ENCODE assay signal across 7 cellular contexts in genomic region chrX:40012800-40013682, GRCh38.
DNase-seq lines count a peak whose midpoint lies in the region; ATAC-seq and TF ChIP-seq lines count a peak whose summit lies in the region.

No MANE protein-coding gene starts in this region.

- peak overlapping the region; percentile 57 for H3K4me3 ChIP-seq in HAP-1

- peaks cover 22% of the 10 kb centered on the region for H3K4me1 ChIP-seq in HAP-1

- TF ChIP-seq POLR2A in GM10847 (IDR thresholded peaks at IDR 0.05; ENCODE audit: extremely low read depth, insufficient read length): peak; percentile 19

- H3K4me1 Mint-ChIP-seq in activated CD8-positive, alpha-beta memory T cell treated with anti-CD3 and anti-CD28 coated beads, Interleukin-2, amount 10 ng/mL, durations not matched to agents 7 days and 5 days: peaks cover 23% of the 10 kb centered on the region
- peaks cover 37% of the 10 kb centered on the region for H3K4me1 Mint-ChIP-seq in nephron

- no peaks in the 10 kb centered on the region for H3K36me3 ChIP-seq in HAP-1 (replicated peaks)

- peak; percentile 55 for ATAC-seq in activated CD8-positive, alpha-beta memory T cell treated with anti-CD3 and anti-CD28 coated beads, Interleukin-2, amount 10 ng/mL, durations not matched to agents 7 days and 5 days
- ATAC-seq in HG02870 (IDR thresholded peaks at IDR 0.05; ENCODE audit: unreplicated experiment): no peak

- H3K9me3 Mint-ChIP-seq in activated CD8-positive, alpha-beta memory T cell treated with anti-CD3 and anti-CD28 coated beads, Interleukin-2, amount 10 ng/mL, durations not matched to agents 7 days and 5 days (ENCODE audit: low read depth): no peaks in the 10 kb centered on the region
- peaks cover 3% of the 10 kb centered on the region for H3K9me3 Mint-ChIP-seq in nephron

- no peaks in the 10 kb centered on the region for H3K9me3 ChIP-seq in HAP-1

- no peaks in the 10 kb centered on the region for H3K36me3 Mint-ChIP-seq in activated CD8-positive, alpha-beta memory T cell treated with anti-CD3 and anti-CD28 coated beads, Interleukin-2, amount 10 ng/mL, durations not matched to agents 7 days and 5 days
- no peaks in the 10 kb centered on the region for H3K36me3 Mint-ChIP-seq in nephron (ENCODE audit: low read depth)

- no peak for TF ChIP-seq CTCF in nephron (IDR thresholded peaks at IDR 0.05; ENCODE audit: unreplicated experiment in 3 of 3)

- peak overlapping the region; percentile 64 for H3K4me3 Mint-ChIP-seq in activated CD8-positive, alpha-beta memory T cell treated with anti-CD3 and anti-CD28 coated beads, Interleukin-2, amount 10 ng/mL, durations not matched to agents 7 days and 5 days
- peak overlapping the region; percentile 82 to 85 (median 83) for H3K4me3 Mint-ChIP-seq in nephron

- in situ Hi-C loops in HAP-1 (cut with MboI; ENCODE audit: low sequenced_read_pairs): no loop called here

- H3K27me3 Mint-ChIP-seq in activated CD8-positive, alpha-beta memory T cell treated with anti-CD3 and anti-CD28 coated beads, Interleukin-2, amount 10 ng/mL, durations not matched to agents 7 days and 5 days: peaks cover 25% of the 10 kb centered on the region
- peaks cover 19% of the 10 kb centered on the region for H3K27me3 Mint-ChIP-seq in nephron (ENCODE audit: low read depth)

- DNase-seq in HAP-1 (ENCODE audit: low spot score in 2 of 2) (peak; percentile 57 to 78), NCI-H146 treated with DMSO at 0.1 percent for 48 hours (lab: John Stamatoyannopoulos, UW; ENCODE audit: unreplicated experiment) (peak; percentile 39), fibroblast of gingiva (ENCODE audit: low read depth) (peak; percentile 74)
- peak; percentile 73 for DNase-seq in activated CD8-positive, alpha-beta memory T cell treated with anti-CD3 and anti-CD28 coated beads, Interleukin-2, amount 10 ng/mL, durations not matched to agents 7 days and 5 days

- CTCF ChIA-PET in activated CD8-positive, alpha-beta memory T cell treated with anti-CD3 and anti-CD28 coated beads, Interleukin-2, amount 10 ng/mL, durations not matched to agents 7 days and 5 days (lab: Charles Lee): interaction anchor here (0.7 to 1.9 kb wide), 11 partner anchors 10 to 282 kb away, joined by 3 to 8 read pairs (median 4); partner anchors contain the start of gene BCOR

- H3K27me3 ChIP-seq in HAP-1 (ENCODE audit: low read depth): no peaks in the 10 kb centered on the region

- peak overlapping the region; percentile 65 for H3K27ac Mint-ChIP-seq in activated CD8-positive, alpha-beta memory T cell treated with anti-CD3 and anti-CD28 coated beads, Interleukin-2, amount 10 ng/mL, durations not matched to agents 7 days and 5 days
- peak overlapping the region; percentile 67 to 86 (median 76) for H3K27ac Mint-ChIP-seq in nephron
